ENCODE assay signal across 15 cellular contexts in genomic region chr1:156802421-156802820, GRCh38. TPM values are rescaled to one million over a fixed set of nuclear protein-coding genes. Genes with fewer than 3 reads are reported as not detected.
DNase-seq lines count a peak whose midpoint lies in the region; ATAC-seq lines count a peak whose summit lies in the region.
"Had no signal": no experiment of that assay in that cellular context is flagged by ENCODE, and none has a peak within 500 bp of the region (broad histone marks: within the 10 kb centered on the region; RNA-seq: fewer than 3 reads in every experiment).

No MANE protein-coding gene starts in this region.

- DNase-seq in T-helper 2 cell treated with Interferon-gamma antibody and Interleukin-4, amounts not matched to agents 5 μg/mL and 100 μg/mL, for 36 hours (ENCODE audit: low spot score) = no peak
- no peak for DNase-seq in T-helper 2 cell
- DNase-seq in CD8-positive, alpha-beta memory T cell = no peak
- DNase-seq in activated T-helper 1 cell treated with anti-CD3 and anti-CD28 coated beads, Interleukin-12 subunit alpha, Interleukin-12 subunit beta, Interleukin-2, Interleukin-4 antibody, amounts not matched to agents 30 ng/mL and 10 ng/mL and 1 ng/mL, durations not matched to agents 14 hours and 24 hours and 36 hours (ENCODE audit: low spot score) = no peak
- no peak for DNase-seq in naive thymus-derived CD4-positive, alpha-beta T cell
- no peak for DNase-seq in EL
- no peak for DNase-seq in NCI-H146 treated with DMSO at 0.1 percent for 48 hours (lab: John Stamatoyannopoulos, UW; ENCODE audit: unreplicated experiment)
- DNase-seq: activated CD4-positive, CD25-positive, alpha-beta regulatory T cell; hypothalamus; NCI-H1436 treated with DMSO at 0.1 percent for 48 hours; retina had no signal

- H3K27me3 Mint-ChIP-seq in T-helper 2 cell treated with Interferon-gamma antibody and Interleukin-4, amounts not matched to agents 5 μg/mL and 100 μg/mL, for 36 hours (ENCODE audit: low read depth) = no peaks in the 10 kb centered on the region
- H3K27me3 Mint-ChIP-seq in CD8-positive, alpha-beta memory T cell = no peaks in the 10 kb centered on the region
- H3K27me3 Mint-ChIP-seq in activated T-helper 1 cell treated with anti-CD3 and anti-CD28 coated beads, Interleukin-12 subunit alpha, Interleukin-12 subunit beta, Interleukin-2, Interleukin-4 antibody, amounts not matched to agents 30 ng/mL and 10 ng/mL and 1 ng/mL, durations not matched to agents 14 hours and 24 hours and 36 hours (ENCODE audit: insufficient read depth) = no peaks in the 10 kb centered on the region
- H3K27me3 Mint-ChIP-seq in naive thymus-derived CD4-positive, alpha-beta T cell = no peaks in the 10 kb centered on the region

- intact Hi-C loops in activated T-helper 1 cell treated with anti-CD3 and anti-CD28 coated beads, Interleukin-12 subunit alpha, Interleukin-12 subunit beta, Interleukin-2, Interleukin-4 antibody, amounts not matched to agents 30 ng/mL and 10 ng/mL and 1 ng/mL, durations not matched to agents 14 hours and 24 hours and 36 hours (cut with micrococcal nuclease) = no loop called here
- intact Hi-C loops in naive thymus-derived CD4-positive, alpha-beta T cell (cut with micrococcal nuclease) = no loop called here

- no peaks in the 10 kb centered on the region for H3K9me3 ChIP-seq in CD8-positive, alpha-beta memory T cell (ENCODE audit: low read length)
- no peaks in the 10 kb centered on the region for H3K9me3 ChIP-seq in naive thymus-derived CD4-positive, alpha-beta T cell (ENCODE audit: control insufficient read depth in 2 of 3, low read length in 3 of 3)

- peaks cover 36% of the 10 kb centered on the region for H3K36me3 ChIP-seq in CD8-positive, alpha-beta memory T cell (ENCODE audit: insufficient read depth, low read length)
- peaks cover 7 to 55% (median 9%) of the 10 kb centered on the region in 3 experiments for H3K36me3 ChIP-seq in naive thymus-derived CD4-positive, alpha-beta T cell (ENCODE audit: control insufficient read depth in 2 of 3, insufficient read depth in 3 of 3, low read length in 3 of 3)

- no peak overlapping the region for H3K4me3 Mint-ChIP-seq in T-helper 2 cell treated with Interferon-gamma antibody and Interleukin-4, amounts not matched to agents 5 μg/mL and 100 μg/mL, for 36 hours
- peak overlapping the region in 2 of 7 donors; percentile 4 to 54 for H3K4me3 Mint-ChIP-seq in CD8-positive, alpha-beta memory T cell
- no peak overlapping the region for H3K4me3 Mint-ChIP-seq in activated T-helper 1 cell treated with anti-CD3 and anti-CD28 coated beads, Interleukin-12 subunit alpha, Interleukin-12 subunit beta, Interleukin-2, Interleukin-4 antibody, amounts not matched to agents 30 ng/mL and 10 ng/mL and 1 ng/mL, durations not matched to agents 14 hours and 24 hours and 36 hours
- H3K4me3 Mint-ChIP-seq in naive thymus-derived CD4-positive, alpha-beta T cell = no peak overlapping the region
- H3K4me3 Mint-ChIP-seq: CD14-positive monocyte, mesothelial cell of epicardium had no signal

- H3K36me3 Mint-ChIP-seq in T-helper 2 cell treated with Interferon-gamma antibody and Interleukin-4, amounts not matched to agents 5 μg/mL and 100 μg/mL, for 36 hours (ENCODE audit: low read depth) = peaks cover 36% of the 10 kb centered on the region
- peaks cover 2 to 60% (median 10%) of the 10 kb centered on the region in 3 donors for H3K36me3 Mint-ChIP-seq in CD8-positive, alpha-beta memory T cell
- peaks cover 38% of the 10 kb centered on the region for H3K36me3 Mint-ChIP-seq in activated T-helper 1 cell treated with anti-CD3 and anti-CD28 coated beads, Interleukin-12 subunit alpha, Interleukin-12 subunit beta, Interleukin-2, Interleukin-4 antibody, amounts not matched to agents 30 ng/mL and 10 ng/mL and 1 ng/mL, durations not matched to agents 14 hours and 24 hours and 36 hours (ENCODE audit: low read depth)
- H3K36me3 Mint-ChIP-seq in naive thymus-derived CD4-positive, alpha-beta T cell = peaks cover 0 to 32% (median 19%) of the 10 kb centered on the region in 5 donors

- no peaks in the 10 kb centered on the region for H3K27me3 ChIP-seq in CD8-positive, alpha-beta memory T cell (ENCODE audit: insufficient read depth, low read length, poor library complexity, severe bottlenecking)
- H3K27me3 ChIP-seq in naive thymus-derived CD4-positive, alpha-beta T cell (ENCODE audit: control insufficient read depth in 2 of 2, insufficient read depth in 2 of 2, low read length in 2 of 2) = no peaks in the 10 kb centered on the region

- POLR2A ChIA-PET in CD8-positive, alpha-beta memory T cell (lab: Charles Lee) = interaction anchor here (1.0 to 1.7 kb wide), 2 partner anchors 14 to 58 kb away, joined by 3 read pairs; partner anchors contain the start of gene SH2D2A
- POLR2A ChIA-PET in naive thymus-derived CD4-positive, alpha-beta T cell (lab: Charles Lee) = interaction anchor here (0.6 to 1.8 kb wide), 3 partner anchors 14 to 61 kb away, joined by 3 to 6 read pairs (median 3); partner anchors contain the start of genes MRPL24 and SH2D2A

- peaks cover 3% of the 10 kb centered on the region for H3K4me1 ChIP-seq in CD8-positive, alpha-beta memory T cell (ENCODE audit: insufficient read depth, low read length)
- H3K4me1 ChIP-seq in naive thymus-derived CD4-positive, alpha-beta T cell (ENCODE audit: control insufficient read depth in 2 of 2, insufficient read depth in 2 of 2, low read length in 2 of 2) = peaks cover 0 to 6% of the 10 kb centered on the region in 2 donors

- H3K4me1 Mint-ChIP-seq in T-helper 2 cell treated with Interferon-gamma antibody and Interleukin-4, amounts not matched to agents 5 μg/mL and 100 μg/mL, for 36 hours (ENCODE audit: low read depth) = peaks cover 23% of the 10 kb centered on the region
- peaks cover 30 to 49% (median 38%) of the 10 kb centered on the region in 3 donors for H3K4me1 Mint-ChIP-seq in CD8-positive, alpha-beta memory T cell
- H3K4me1 Mint-ChIP-seq in activated T-helper 1 cell treated with anti-CD3 and anti-CD28 coated beads, Interleukin-12 subunit alpha, Interleukin-12 subunit beta, Interleukin-2, Interleukin-4 antibody, amounts not matched to agents 30 ng/mL and 10 ng/mL and 1 ng/mL, durations not matched to agents 14 hours and 24 hours and 36 hours (ENCODE audit: low read depth) = peaks cover 61% of the 10 kb centered on the region
- peaks cover 2 to 47% (median 7%) of the 10 kb centered on the region in 7 donors for H3K4me1 Mint-ChIP-seq in naive thymus-derived CD4-positive, alpha-beta T cell

- no peaks in the 10 kb centered on the region for H3K9me3 Mint-ChIP-seq in T-helper 2 cell treated with Interferon-gamma antibody and Interleukin-4, amounts not matched to agents 5 μg/mL and 100 μg/mL, for 36 hours
- no peaks in the 10 kb centered on the region for H3K9me3 Mint-ChIP-seq in CD8-positive, alpha-beta memory T cell
- no peaks in the 10 kb centered on the region for H3K9me3 Mint-ChIP-seq in activated T-helper 1 cell treated with anti-CD3 and anti-CD28 coated beads, Interleukin-12 subunit alpha, Interleukin-12 subunit beta, Interleukin-2, Interleukin-4 antibody, amounts not matched to agents 30 ng/mL and 10 ng/mL and 1 ng/mL, durations not matched to agents 14 hours and 24 hours and 36 hours
- no peaks in the 10 kb centered on the region for H3K9me3 Mint-ChIP-seq in naive thymus-derived CD4-positive, alpha-beta T cell
- H3K9me3 Mint-ChIP-seq: CD14-positive monocyte, mesothelial cell of epicardium had no signal

- H3K27ac ChIP-seq in CD8-positive, alpha-beta memory T cell (ENCODE audit: low read depth, low read length) = no peak overlapping the region
- H3K27ac ChIP-seq in naive thymus-derived CD4-positive, alpha-beta T cell (ENCODE audit: low read depth, low read length) = no peak overlapping the region

- no peak overlapping the region for H3K4me3 ChIP-seq in CD8-positive, alpha-beta memory T cell (ENCODE audit: low read length)
- H3K4me3 ChIP-seq in naive thymus-derived CD4-positive, alpha-beta T cell (ENCODE audit: low read length) = no peak overlapping the region

- peak overlapping the region; percentile 36 for H3K27ac Mint-ChIP-seq in T-helper 2 cell treated with Interferon-gamma antibody and Interleukin-4, amounts not matched to agents 5 μg/mL and 100 μg/mL, for 36 hours
- H3K27ac Mint-ChIP-seq in CD8-positive, alpha-beta memory T cell = peak overlapping the region in 7 of 8 donors; percentile 39 to 85 (median 79)
- peak overlapping the region; percentile 52 for H3K27ac Mint-ChIP-seq in activated T-helper 1 cell treated with anti-CD3 and anti-CD28 coated beads, Interleukin-12 subunit alpha, Interleukin-12 subunit beta, Interleukin-2, Interleukin-4 antibody, amounts not matched to agents 30 ng/mL and 10 ng/mL and 1 ng/mL, durations not matched to agents 14 hours and 24 hours and 36 hours
- peak overlapping the region in 7 of 9 donors; percentile 19 to 75 (median 32) for H3K27ac Mint-ChIP-seq in naive thymus-derived CD4-positive, alpha-beta T cell
- H3K27ac Mint-ChIP-seq: CD14-positive monocyte had no signal

- no peak for ATAC-seq in naive thymus-derived CD4-positive, alpha-beta T cell
- no peak for ATAC-seq in GM18861 (IDR thresholded peaks at IDR 0.05; ENCODE audit: unreplicated experiment)

- CTCF ChIA-PET in CD8-positive, alpha-beta memory T cell (lab: Charles Lee) = interaction anchor here (0.7 to 9.5 kb wide), 4 partner anchors 14 to 76 kb away, joined by 3 to 146 read pairs (median 4); partner anchors contain the start of genes INSRR, NTRK1 and SH2D2A
- CTCF ChIA-PET in naive thymus-derived CD4-positive, alpha-beta T cell (lab: Charles Lee) = interaction anchor here (0.6 to 1.8 kb wide), 2 partner anchors 58 to 78 kb away, joined by 3 to 9 read pairs; partner anchors contain the start of gene NTRK1

RNA-seq across cellular contexts. Expression of gene SH2D2A, which starts 14.2 kb away (rescaled TPM):
- 100 to 1,000 TPM; 163 to 170 TPM for total RNA-seq in CD8-positive, alpha-beta memory T cell
- polyA plus RNA-seq in CD8-positive, alpha-beta memory T cell = 62.1 TPM
- total RNA-seq in activated T-helper 1 cell treated with anti-CD3 and anti-CD28 coated beads, Interleukin-12 subunit alpha, Interleukin-12 subunit beta, Interleukin-2, Interleukin-4 antibody, amounts not matched to agents 30 ng/mL and 10 ng/mL and 1 ng/mL, durations not matched to agents 14 hours and 24 hours and 36 hours = 283 and 286 TPM in 2 replicates
- 100 to 1,000 TPM in 1 of 5 experiments, 10 to 100 TPM in 4; 14.7 to 164 (median 54.3) TPM for total RNA-seq in naive thymus-derived CD4-positive, alpha-beta T cell
- 10 to 100 TPM; 12.7 to 15.7 TPM for polyA plus RNA-seq in naive thymus-derived CD4-positive, alpha-beta T cell

RNA-seq across cellular contexts. Expression of gene PRCC, which starts 35.1 kb away (rescaled TPM):
- 100 to 1,000 TPM; 106 to 111 TPM for total RNA-seq in CD8-positive, alpha-beta memory T cell
- 45.9 TPM for polyA plus RNA-seq in CD8-positive, alpha-beta memory T cell
- 117 TPM in 2 replicates for total RNA-seq in activated T-helper 1 cell treated with anti-CD3 and anti-CD28 coated beads, Interleukin-12 subunit alpha, Interleukin-12 subunit beta, Interleukin-2, Interleukin-4 antibody, amounts not matched to agents 30 ng/mL and 10 ng/mL and 1 ng/mL, durations not matched to agents 14 hours and 24 hours and 36 hours
- total RNA-seq in naive thymus-derived CD4-positive, alpha-beta T cell = 10 to 100 TPM; 53.2 to 88.9 (median 61.7) TPM
- polyA plus RNA-seq in naive thymus-derived CD4-positive, alpha-beta T cell = 10 to 100 TPM; 40.9 to 60.8 TPM

RNA-seq across cellular contexts. Expression of gene HDGF, which starts 50.9 kb away (rescaled TPM):
- total RNA-seq in CD8-positive, alpha-beta memory T cell = 100 to 1,000 TPM; 297 to 299 TPM
- polyA plus RNA-seq in CD8-positive, alpha-beta memory T cell = 46.0 TPM
- 371 and 374 TPM in 2 replicates for total RNA-seq in activated T-helper 1 cell treated with anti-CD3 and anti-CD28 coated beads, Interleukin-12 subunit alpha, Interleukin-12 subunit beta, Interleukin-2, Interleukin-4 antibody, amounts not matched to agents 30 ng/mL and 10 ng/mL and 1 ng/mL, durations not matched to agents 14 hours and 24 hours and 36 hours
- 100 to 1,000 TPM in 1 of 5 experiments, 10 to 100 TPM in 4; 64.1 to 224 (median 91.2) TPM for total RNA-seq in naive thymus-derived CD4-positive, alpha-beta T cell
- 10 to 100 TPM; 25.0 to 39.3 TPM for polyA plus RNA-seq in naive thymus-derived CD4-positive, alpha-beta T cell

RNA-seq across cellular contexts. Expression of gene INSRR, which starts 56.5 kb away (rescaled TPM):
- total RNA-seq in CD8-positive, alpha-beta memory T cell = under 1 TPM in 1 of 2 experiments, not detected in 1; 0.07 TPM
- polyA plus RNA-seq in CD8-positive, alpha-beta memory T cell = not detected
- 0.65 and 0.78 TPM in 2 replicates for total RNA-seq in activated T-helper 1 cell treated with anti-CD3 and anti-CD28 coated beads, Interleukin-12 subunit alpha, Interleukin-12 subunit beta, Interleukin-2, Interleukin-4 antibody, amounts not matched to agents 30 ng/mL and 10 ng/mL and 1 ng/mL, durations not matched to agents 14 hours and 24 hours and 36 hours
- total RNA-seq in naive thymus-derived CD4-positive, alpha-beta T cell = under 1 TPM in 1 of 5 experiments, not detected in 4; 0.63 TPM
- polyA plus RNA-seq in naive thymus-derived CD4-positive, alpha-beta T cell = not detected
- total RNA-seq: endothelial cell of umbilical vein had no signal
- polyA plus RNA-seq: CD14-positive monocyte, endothelial cell of umbilical vein had no signal

RNA-seq across cellular contexts. Expression of gene NTRK1, which starts 58.2 kb away (rescaled TPM):
- 1 to 10 TPM; 2.9 to 3.0 TPM for total RNA-seq in CD8-positive, alpha-beta memory T cell
- polyA plus RNA-seq in CD8-positive, alpha-beta memory T cell = not detected
- total RNA-seq in activated T-helper 1 cell treated with anti-CD3 and anti-CD28 coated beads, Interleukin-12 subunit alpha, Interleukin-12 subunit beta, Interleukin-2, Interleukin-4 antibody, amounts not matched to agents 30 ng/mL and 10 ng/mL and 1 ng/mL, durations not matched to agents 14 hours and 24 hours and 36 hours = 49.1 and 49.8 TPM in 2 replicates
- total RNA-seq in naive thymus-derived CD4-positive, alpha-beta T cell = 10 to 100 TPM in 1 of 5 experiments, 1 to 10 TPM in 2, not detected in 2; 3.2 to 17.3 (median 3.3) TPM
- polyA plus RNA-seq in naive thymus-derived CD4-positive, alpha-beta T cell = under 1 TPM in 1 of 2 donors, not detected in 1; 0.09 TPM
- total RNA-seq: endothelial cell of umbilical vein had no signal
- polyA plus RNA-seq: CD14-positive monocyte had no signal
